12 cellular contexts compared by ENCODE assay signal in genomic region chr6:159463440-159463839, GRCh38.
DNase-seq lines count a peak whose midpoint lies in the region; ATAC-seq and TF ChIP-seq lines count a peak whose summit lies in the region.
"Had no signal": no experiment of that assay in that cellular context is flagged by ENCODE, and none has a peak within 500 bp of the region (broad histone marks: within the 10 kb centered on the region; RNA-seq: fewer than 3 reads in every experiment).

No MANE protein-coding gene starts in this region.

- no peaks in the 10 kb centered on the region for H3K9me2 ChIP-seq in PC-3 (replicated peaks; ENCODE audit: low read length)

- no peaks in the 10 kb centered on the region for H3K9me3 Mint-ChIP-seq in type B pancreatic cell
- no peaks in the 10 kb centered on the region for H3K9me3 Mint-ChIP-seq in T-helper 2 cell treated with Interferon-gamma antibody and Interleukin-4, amounts not matched to agents 5 μg/mL and 100 μg/mL, for 36 hours
- H3K9me3 Mint-ChIP-seq: activated naive CD4-positive, alpha-beta T cell treated with anti-CD3 and anti-CD28 coated beads, Interleukin-2, amount 50 U/mL, for 72 hours had no signal

- H3K4me1 ChIP-seq in heart right ventricle (no peaks in the 10 kb centered on the region), PC-3 (ENCODE audit: insufficient read depth, low read length) (no peaks in the 10 kb centered on the region)

- H3K9me3 ChIP-seq in heart right ventricle, result no peaks in the 10 kb centered on the region
- H3K9me3 ChIP-seq in PC-3 (ENCODE audit: low read length), result no peaks in the 10 kb centered on the region
- H3K9me3 ChIP-seq: ovary had no signal

- peaks cover 6% of the 10 kb centered on the region for H3K27me3 Mint-ChIP-seq in type B pancreatic cell
- no peaks in the 10 kb centered on the region for H3K27me3 Mint-ChIP-seq in T-helper 2 cell treated with Interferon-gamma antibody and Interleukin-4, amounts not matched to agents 5 μg/mL and 100 μg/mL, for 36 hours (ENCODE audit: low read depth)

- H3K9ac ChIP-seq in PC-3 (ENCODE audit: low read length), result no peak overlapping the region

- H3K27ac ChIP-seq in heart right ventricle (no peak overlapping the region), PC-3 (ENCODE audit: low read length) (no peak overlapping the region)
- H3K27ac ChIP-seq: ovary had no signal

- peaks cover 9% of the 10 kb centered on the region for H3K4me1 Mint-ChIP-seq in type B pancreatic cell (ENCODE audit: unreplicated experiment)
- peaks cover 1% of the 10 kb centered on the region for H3K4me1 Mint-ChIP-seq in T-helper 2 cell treated with Interferon-gamma antibody and Interleukin-4, amounts not matched to agents 5 μg/mL and 100 μg/mL, for 36 hours (ENCODE audit: low read depth)

- H3F3A ChIP-seq in PC-3 (ENCODE audit: low read length, unreplicated experiment), result no peaks in the 10 kb centered on the region

- intact Hi-C loops in heart right ventricle (cut with DNase I), result loop anchor here in 2 of 10 donors (5.0 to 10.0 kb wide), 2 partner anchors 289 to 291 kb away; no protein-coding TSS in a partner anchor
- intact Hi-C loops in left cardiac atrium (cut with DNase I), result no loop called here
- intact Hi-C loops in PC-3 (cut with micrococcal nuclease), result no loop called here

- H2AFZ ChIP-seq in PC-3 (ENCODE audit: low read length), result no peak overlapping the region

- H3K4me2 ChIP-seq in PC-3 (ENCODE audit: low read length), result no peak overlapping the region

- H3K4me3 ChIP-seq in heart right ventricle (no peak overlapping the region), PC-3 (ENCODE audit: low read length) (no peak overlapping the region), fibroblast of pulmonary artery (replicated peaks; ENCODE audit: low read depth, low read length) (no peak overlapping the region)
- H3K4me3 ChIP-seq: ovary had no signal

- H3K27ac Mint-ChIP-seq in type B pancreatic cell, result no peak overlapping the region
- no peak overlapping the region for H3K27ac Mint-ChIP-seq in T-helper 2 cell treated with Interferon-gamma antibody and Interleukin-4, amounts not matched to agents 5 μg/mL and 100 μg/mL, for 36 hours
- H3K27ac Mint-ChIP-seq: activated naive CD4-positive, alpha-beta T cell treated with anti-CD3 and anti-CD28 coated beads, Interleukin-2, amount 50 U/mL, for 72 hours had no signal

- DNase-seq in heart right ventricle, result no peak
- no peak for DNase-seq in left cardiac atrium
- DNase-seq in PC-3, result no peak
- DNase-seq in fibroblast of pulmonary artery (ENCODE audit: low read depth), result peak; percentile 39
- DNase-seq in type B pancreatic cell (ENCODE audit: extremely low spot score, unreplicated experiment), result no peak
- DNase-seq in hypothalamus (lab: John Stamatoyannopoulos, UW), result no peak
- no peak for DNase-seq in T-helper 2 cell treated with Interferon-gamma antibody and Interleukin-4, amounts not matched to agents 5 μg/mL and 100 μg/mL, for 36 hours (ENCODE audit: low spot score)
- no peak for DNase-seq in NCI-H1092 (lab: John Stamatoyannopoulos, UW)
- DNase-seq: head of caudate nucleus, NCI-H1694, ovary had no signal

- 56 to 72% methylated on average over 9 of the region's 9 CpGs for WGBS in heart right ventricle, 2 donors

- ATAC-seq in heart right ventricle (no peak), left cardiac atrium (no peak), PC-3 (no peak)
- ATAC-seq: activated naive CD4-positive, alpha-beta T cell treated with anti-CD3 and anti-CD28 coated beads, Interleukin-2, amount 50 U/mL, for 72 hours had no signal

- H3K4me3 Mint-ChIP-seq in type B pancreatic cell, result no peak overlapping the region
- H3K4me3 Mint-ChIP-seq in T-helper 2 cell treated with Interferon-gamma antibody and Interleukin-4, amounts not matched to agents 5 μg/mL and 100 μg/mL, for 36 hours, result no peak overlapping the region

- no peaks in the 10 kb centered on the region for H3K79me2 ChIP-seq in PC-3 (ENCODE audit: low read length)

- CTCF ChIA-PET in PC-3 (lab: Charles Lee), result no interaction called here

- no peaks in the 10 kb centered on the region for H3K36me3 ChIP-seq in heart right ventricle
- no peaks in the 10 kb centered on the region for H3K36me3 ChIP-seq in PC-3 (ENCODE audit: low read depth, low read length)
- H3K36me3 ChIP-seq: ovary had no signal

- no peaks in the 10 kb centered on the region for H3K36me3 Mint-ChIP-seq in type B pancreatic cell
- no peaks in the 10 kb centered on the region for H3K36me3 Mint-ChIP-seq in T-helper 2 cell treated with Interferon-gamma antibody and Interleukin-4, amounts not matched to agents 5 μg/mL and 100 μg/mL, for 36 hours (ENCODE audit: low read depth)
- H3K36me3 Mint-ChIP-seq: activated naive CD4-positive, alpha-beta T cell treated with anti-CD3 and anti-CD28 coated beads, Interleukin-2, amount 50 U/mL, for 72 hours had no signal

- POLR2A ChIA-PET in PC-3 (lab: Charles Lee; ENCODE audit: unreplicated experiment), result no interaction called here

- no TSS peak for BruUV-seq in PC-3 (replicated peaks; lab: Mats Ljungman, UMichigan)

- no peaks in the 10 kb centered on the region for H4K20me1 ChIP-seq in PC-3 (ENCODE audit: low read length)

- peaks cover 0 to 7% (median 0%) of the 10 kb centered on the region in 7 donors for H3K27me3 ChIP-seq in heart right ventricle
- H3K27me3 ChIP-seq in PC-3 (ENCODE audit: low read length), result peaks cover 33% of the 10 kb centered on the region
- H3K27me3 ChIP-seq: ovary had no signal

- TF ChIP-seq CTCF in heart right ventricle (IDR thresholded peaks at IDR 0.05) (peak in 5 of 9 donors; percentile 19 to 48 (median 27)), PC-3 (conservative IDR thresholded peaks at IDR 0.05; ENCODE audit: low read depth, low read length) (peak; percentile 35), fibroblast of pulmonary artery (IDR thresholded peaks at IDR 0.05; ENCODE audit: low read length, missing control alignments) (peak; percentile 33), type B pancreatic cell (conservative IDR thresholded peaks at IDR 0.05) (peak; percentile 73)
